Comparison of ENCODE assay signal across 23 cellular contexts in genomic region chr5:72633041-72633445, GRCh38.
DNase-seq lines count a peak whose midpoint lies in the region; ATAC-seq and TF ChIP-seq lines count a peak whose summit lies in the region.
"Had no signal": no experiment of that assay in that cellular context is flagged by ENCODE, and none has a peak within 500 bp of the region (broad histone marks: within the 10 kb centered on the region; RNA-seq: fewer than 3 reads in every experiment).

No MANE protein-coding gene starts in this region.

- H3K79me2 ChIP-seq in GM23338 (replicated peaks; ENCODE audit: insufficient read depth): no peaks in the 10 kb centered on the region

- H3K4me1 Mint-ChIP-seq in GM23338 (peaks cover 22% of the 10 kb centered on the region), WTC11 (peaks cover 26% of the 10 kb centered on the region)

- H3K36me3 ChIP-seq in GM23338 (ENCODE audit: insufficient read depth) (no peaks in the 10 kb centered on the region), gastroesophageal sphincter (no peaks in the 10 kb centered on the region), subcutaneous abdominal adipose tissue (ENCODE audit: control insufficient read depth in 5 of 5, insufficient read depth in 5 of 5, low read length in 5 of 5) (no peaks in the 10 kb centered on the region)
- H3K36me3 ChIP-seq: adrenal gland, thoracic aorta had no signal

- H3K9me3 ChIP-seq in gastroesophageal sphincter (no peaks in the 10 kb centered on the region), subcutaneous abdominal adipose tissue (ENCODE audit: control insufficient read depth in 5 of 5, low read length in 5 of 5) (no peaks in the 10 kb centered on the region)
- H3K9me3 ChIP-seq: adrenal gland, thoracic aorta had no signal

- no peaks in the 10 kb centered on the region for H3K9me3 Mint-ChIP-seq in GM23338
- no peaks in the 10 kb centered on the region for H3K9me3 Mint-ChIP-seq in WTC11
- H3K9me3 Mint-ChIP-seq: activated CD4-positive, alpha-beta memory T cell treated with anti-CD3 and anti-CD28 coated beads for 36 hours had no signal

- peak overlapping the region; percentile 12; the same call in 1 of the 2 replicates for H2AFZ ChIP-seq in GM23338

- no peaks in the 10 kb centered on the region for H3F3A ChIP-seq in GM23338 (replicated peaks; ENCODE audit: low read depth)

- TF ChIP-seq POLR2A in gastroesophageal sphincter (IDR thresholded peaks at IDR 0.05): no peak

- WGBS in gastroesophageal sphincter (ENCODE audit: low coverage in 1 of 2), 2 donors: 64% methylated on average over 2 of the region's 2 CpGs; no CpG with 5 or more reads in 1 of the 2 donors

- H3K27ac ChIP-seq in GM23338 (ENCODE audit: low read depth) (no peak overlapping the region), gastroesophageal sphincter (no peak overlapping the region), subcutaneous abdominal adipose tissue (ENCODE audit: low read depth, low read length) (peak overlapping the region; percentile 31)
- H3K27ac ChIP-seq: adrenal gland, epithelial cell of prostate, thoracic aorta had no signal

- POLR2A ChIA-PET in WTC11 (lab: Charles Lee): no interaction called here

- H3K4me1 ChIP-seq in GM23338 (ENCODE audit: insufficient read depth) (peaks cover 15% of the 10 kb centered on the region), gastroesophageal sphincter (peaks cover 0 to 4% (median 0%) of the 10 kb centered on the region in 3 donors), subcutaneous abdominal adipose tissue (ENCODE audit: control insufficient read depth in 5 of 5, insufficient read depth in 5 of 5, low read length in 5 of 5) (peaks cover 0 to 28% (median 8%) of the 10 kb centered on the region in 5 donors)
- H3K4me1 ChIP-seq: adrenal gland had no signal

- H3K27me3 Mint-ChIP-seq in GM23338 (ENCODE audit: insufficient read depth, low read depth, poor library complexity) (no peaks in the 10 kb centered on the region), WTC11 (ENCODE audit: low read depth) (no peaks in the 10 kb centered on the region)

- H3K4me3 Mint-ChIP-seq in GM23338 (no peak overlapping the region), WTC11 (no peak overlapping the region)
- H3K4me3 Mint-ChIP-seq: activated CD4-positive, alpha-beta memory T cell treated with anti-CD3 and anti-CD28 coated beads for 36 hours had no signal

- CTCF ChIA-PET in WTC11 (lab: Charles Lee): interaction anchor here (1.3 kb wide), 1 partner anchor 22 kb away, joined by 6 read pairs; no protein-coding TSS in a partner anchor

- ATAC-seq in GM23338 (no peak), gastroesophageal sphincter (peak; percentile 78), GM21825 (IDR thresholded peaks at IDR 0.05; ENCODE audit: unreplicated experiment) (no peak), WTC11 (no peak)
- ATAC-seq: HCT116, left lobe of liver had no signal

- H3K9ac ChIP-seq in subcutaneous abdominal adipose tissue (ENCODE audit: low read length in 5 of 5): peak overlapping the region in 1 of 5 donors; percentile 17

- H3K27ac Mint-ChIP-seq in GM23338: no peak overlapping the region
- H3K27ac Mint-ChIP-seq in WTC11: no peak overlapping the region
- H3K27ac Mint-ChIP-seq: activated CD4-positive, alpha-beta memory T cell treated with anti-CD3 and anti-CD28 coated beads for 36 hours had no signal

- H3K4me3 ChIP-seq in GM23338 (no peak overlapping the region), cardiac fibroblast (replicated peaks in 1 of 2; ENCODE audit: low read depth in 2 of 2, low read length in 2 of 2) (no peak overlapping the region), gastroesophageal sphincter (no peak overlapping the region), subcutaneous abdominal adipose tissue (ENCODE audit: low read depth in 1 of 5, low read length in 5 of 5) (no peak overlapping the region)
- H3K4me3 ChIP-seq: adrenal gland, thoracic aorta had no signal

- no peak for TF ChIP-seq EP300 in gastroesophageal sphincter (IDR thresholded peaks at IDR 0.05)

- no peak overlapping the region for H3K4me2 ChIP-seq in GM23338

- no peaks in the 10 kb centered on the region for H3K27me3 ChIP-seq in GM23338 (ENCODE audit: insufficient read depth)
- no peaks in the 10 kb centered on the region for H3K27me3 ChIP-seq in gastroesophageal sphincter
- H3K27me3 ChIP-seq in subcutaneous abdominal adipose tissue (ENCODE audit: control insufficient read depth in 5 of 5, insufficient read depth in 4 of 5, low read length in 5 of 5): no peaks in the 10 kb centered on the region
- H3K27me3 ChIP-seq: adrenal gland had no signal

- TF ChIP-seq CTCF in GM23338 (conservative IDR thresholded peaks at IDR 0.05; ENCODE audit: low read depth in 2 of 2): no peak
- TF ChIP-seq CTCF in cardiac fibroblast (IDR thresholded peaks at IDR 0.05; ENCODE audit: low read depth, low read length): no peak
- no peak for TF ChIP-seq CTCF in gastroesophageal sphincter (IDR thresholded peaks at IDR 0.05)
- TF ChIP-seq CTCF in WTC11 (IDR thresholded peaks at IDR 0.05): no peak

- peaks cover 4% of the 10 kb centered on the region for H3K9me2 ChIP-seq in GM23338 (ENCODE audit: insufficient read depth)

- no peak for DNase-seq in GM23338 (ENCODE audit: low spot score)
- DNase-seq in cardiac fibroblast (ENCODE audit: low read depth in 2 of 2): peak; percentile 13 to 68
- no peak for DNase-seq in SKM-1 (lab: John Stamatoyannopoulos, UW; ENCODE audit: unreplicated experiment)
- DNase-seq in WTC11 (ENCODE audit: low spot score): no peak
- DNase-seq: activated CD4-positive, alpha-beta memory T cell treated with anti-CD3 and anti-CD28 coated beads for 36 hours; activated CD4-positive, CD25-positive, alpha-beta regulatory T cell; activated gamma-delta T cell; activated T-cell treated with anti-CD3 and anti-CD28 coated beads for 4 hours; adrenal gland; AML-193; DMS79 treated with DMSO at 0.1 percent for 48 hours; glutamatergic neuron; NCI-H2107; NCI-H524; RPMI8226; T-helper 9 cell had no signal

- H3K36me3 Mint-ChIP-seq in GM23338 (ENCODE audit: low read depth) (no peaks in the 10 kb centered on the region), WTC11 (no peaks in the 10 kb centered on the region)
- H3K36me3 Mint-ChIP-seq: activated CD4-positive, alpha-beta memory T cell treated with anti-CD3 and anti-CD28 coated beads for 36 hours had no signal

- no peaks in the 10 kb centered on the region for H4K20me1 ChIP-seq in GM23338 (replicated peaks; ENCODE audit: insufficient read depth)

TF ChIP-seq in GM23338, 12 proteins besides CTCF, POLR2A, EP300 and RAD21 (continues in another document):
- no peak for TF ChIP-seq ZNF331 (CRISPR knock-in tag; IDR thresholded peaks at IDR 0.05; ENCODE audit: low read depth)
- TF ChIP-seq EZH2 (IDR thresholded peaks at IDR 0.05; ENCODE audit: low read depth, unreplicated experiment): no peak
- no peak for TF ChIP-seq STAT1 (IDR thresholded peaks at IDR 0.05; ENCODE audit: unreplicated experiment)
- TF ChIP-seq ZNF114 (CRISPR knock-in tag; IDR thresholded peaks at IDR 0.05): no peak
- TF ChIP-seq EZH2phosphoT487 (IDR thresholded peaks at IDR 0.05; ENCODE audit: unreplicated experiment): no peak

TF ChIP-seq in WTC11, 78 proteins besides CTCF, POLR2A, EP300 and RAD21 (continues in another document):
- no peak for TF ChIP-seq AFF4 (CRISPR knock-in tag; IDR thresholded peaks at IDR 0.05; ENCODE audit: borderline replicate concordance)
- TF ChIP-seq ZNF512 (CRISPR knock-in tag; IDR thresholded peaks at IDR 0.05; ENCODE audit: borderline replicate concordance): no peak
- no peak for TF ChIP-seq EMX1 (CRISPR knock-in tag; IDR thresholded peaks at IDR 0.05)
- TF ChIP-seq, protein P1, sequence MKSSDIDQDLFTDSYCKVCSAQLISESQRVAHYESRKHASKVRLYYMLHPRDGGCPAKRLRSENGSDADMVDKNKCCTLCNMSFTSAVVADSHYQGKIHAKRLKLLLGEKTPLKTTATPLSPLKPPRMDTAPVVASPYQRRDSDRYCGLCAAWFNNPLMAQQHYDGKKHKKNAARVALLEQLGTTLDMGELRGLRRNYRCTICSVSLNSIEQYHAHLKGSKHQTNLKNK (CRISPR knock-in tag; IDR thresholded peaks at IDR 0.05): no peak
- TF ChIP-seq ZNF138 (CRISPR knock-in tag; conservative IDR thresholded peaks at IDR 0.05): no peak
- TF ChIP-seq MXD4 (CRISPR knock-in tag; IDR thresholded peaks at IDR 0.05; ENCODE audit: borderline replicate concordance): no peak

Comparison
In these comparisons a context has a peak if more than half of its experiments do, and no peak if none do; other contexts are left out.
1. DNase-seq: peak in cardiac fibroblast (2 of 2); none in GM23338 (single experiment), SKM-1 (single experiment) and WTC11 (single experiment).